Comparison of ENCODE assay signal across 1 cellular context in genomic region chr1:68495968-68496679, GRCh38.
A peak's percentile ranks its signal among the peaks of the same experiment; 100 is the strongest.
TF ChIP-seq lines count a peak whose summit lies in the region.

No MANE protein-coding gene starts in this region.

TF ChIP-seq in HepG2, 621 proteins besides CTCF, POLR2A, EP300 and RAD21:
- 0 out of 2 replicates have a peak, but pooled peaks have one; percentile 50 for TF ChIP-seq KLF12 (CRISPR knock-in tag; IDR thresholded peaks at IDR 0.05; ENCODE audit: borderline replicate concordance)
- peak; percentile 25; the same call in 1 of the 2 replicates for TF ChIP-seq ZNF34 (CRISPR knock-in tag; IDR thresholded peaks at IDR 0.05; ENCODE audit: borderline replicate concordance)
- no peak for TF ChIP-seq CEBPG (CRISPR knock-in tag; IDR thresholded peaks at IDR 0.05)
- TF ChIP-seq FOXJ3 (CRISPR knock-in tag; IDR thresholded peaks at IDR 0.05; ENCODE audit: borderline replicate concordance): no peak
- no peak for TF ChIP-seq NR2F2 (IDR thresholded peaks at IDR 0.05; ENCODE audit: borderline replicate concordance, low read depth)
- TF ChIP-seq SPEN (CRISPR knock-in tag; IDR thresholded peaks at IDR 0.05; ENCODE audit: low read depth): no peak
- TF ChIP-seq TRIM22 (IDR thresholded peaks at IDR 0.05): no peak
- TF ChIP-seq ZNF484 (CRISPR knock-in tag; IDR thresholded peaks at IDR 0.05; ENCODE audit: borderline replicate concordance, low read depth): no peak
- TF ChIP-seq ZNF558 (CRISPR knock-in tag; IDR thresholded peaks at IDR 0.05; ENCODE audit: borderline replicate concordance): no peak
- no peak for TF ChIP-seq FOXO4 (CRISPR knock-in tag; conservative IDR thresholded peaks at IDR 0.05)
- TF ChIP-seq ZNF354B (CRISPR knock-in tag; IDR thresholded peaks at IDR 0.05): no peak
- no peak for TF ChIP-seq ZNF496 (CRISPR knock-in tag; IDR thresholded peaks at IDR 0.05; ENCODE audit: insufficient replicate concordance)
- 0 out of 2 replicates have a peak, but pooled peaks have one; percentile 10 for TF ChIP-seq PHF20 (CRISPR knock-in tag; IDR thresholded peaks at IDR 0.05)
- TF ChIP-seq ZNF709 (CRISPR knock-in tag; IDR thresholded peaks at IDR 0.05): no peak
- 0 out of 2 replicates have a peak, but pooled peaks have one; percentile 4 for TF ChIP-seq ZXDC (CRISPR knock-in tag; IDR thresholded peaks at IDR 0.05)
- TF ChIP-seq CBX1 (IDR thresholded peaks at IDR 0.05; ENCODE audit: low read depth): no peak
- no peak for TF ChIP-seq LBX2 (CRISPR knock-in tag; IDR thresholded peaks at IDR 0.05; ENCODE audit: borderline replicate concordance)
- TF ChIP-seq SIX1 (CRISPR knock-in tag; IDR thresholded peaks at IDR 0.05; ENCODE audit: borderline replicate concordance): no peak
- no peak for TF ChIP-seq ZKSCAN5 (CRISPR knock-in tag; IDR thresholded peaks at IDR 0.05)
- TF ChIP-seq ETS1 (CRISPR knock-in tag; IDR thresholded peaks at IDR 0.05): no peak
